ENCODE assay signal across 25 cellular contexts in genomic region chr3:178103140-178103539, GRCh38.
"Had no signal": no experiment of that assay in that cellular context is flagged by ENCODE, and none has a peak within 500 bp of the region (broad histone marks: within the 10 kb centered on the region; RNA-seq: fewer than 3 reads in every experiment).

No MANE protein-coding gene starts in this region.

- H3K36me3 ChIP-seq: breast epithelium, colonic mucosa, gastroesophageal sphincter, right lobe of liver, uterus had no signal

- H3K4me2 ChIP-seq: hepatocyte had no signal

- H3K9me3 Mint-ChIP-seq: naive thymus-derived CD8-positive, alpha-beta T cell; stimulated activated effector memory CD8-positive, alpha-beta T cell treated with anti-CD3 and anti-CD28 coated beads, Interleukin-12 subunit alpha, Interleukin-12 subunit beta, amount 100 ng/mL, for 72 hours; stimulated activated naive CD8-positive, alpha-beta T cell treated with anti-CD3 and anti-CD28 coated beads, Interleukin-15, amount 100 ng/mL, for 72 hours; type B pancreatic cell had no signal

- H3K27me3 Mint-ChIP-seq: activated CD4-positive, alpha-beta T cell treated with anti-CD3 and anti-CD28 coated beads for 36 hours; progenitor cell of endocrine pancreas; stimulated activated naive CD8-positive, alpha-beta T cell treated with anti-CD3 and anti-CD28 coated beads, Interleukin-15, amount 100 ng/mL, for 72 hours; type B pancreatic cell had no signal

- H3K27me3 ChIP-seq: breast epithelium, colonic mucosa, gastroesophageal sphincter, hepatocyte, right lobe of liver, uterus had no signal

- H3K4me1 ChIP-seq: breast epithelium, colonic mucosa, right lobe of liver, uterus had no signal

- H3K4me1 Mint-ChIP-seq: activated CD4-positive, alpha-beta T cell treated with anti-CD3 and anti-CD28 coated beads for 36 hours; naive thymus-derived CD8-positive, alpha-beta T cell; stimulated activated effector memory CD8-positive, alpha-beta T cell treated with anti-CD3 and anti-CD28 coated beads, Interleukin-12 subunit alpha, Interleukin-12 subunit beta, amount 100 ng/mL, for 72 hours; stimulated activated naive CD8-positive, alpha-beta T cell treated with anti-CD3 and anti-CD28 coated beads, Interleukin-15, amount 100 ng/mL, for 72 hours had no signal

- ATAC-seq: activated CD4-positive, alpha-beta T cell treated with anti-CD3 and anti-CD28 coated beads for 36 hours; gastroesophageal sphincter; left cardiac atrium; naive thymus-derived CD8-positive, alpha-beta T cell; right lobe of liver; stimulated activated effector memory CD8-positive, alpha-beta T cell treated with anti-CD3 and anti-CD28 coated beads, Interleukin-12 subunit alpha, Interleukin-12 subunit beta, amount 100 ng/mL, for 72 hours; stimulated activated naive CD8-positive, alpha-beta T cell treated with anti-CD3 and anti-CD28 coated beads, Interleukin-15, amount 100 ng/mL, for 72 hours had no signal

- H3K79me2 ChIP-seq: hepatocyte had no signal

- H3K4me3 Mint-ChIP-seq: activated CD4-positive, alpha-beta T cell treated with anti-CD3 and anti-CD28 coated beads for 36 hours; naive thymus-derived CD8-positive, alpha-beta T cell; stimulated activated effector memory CD8-positive, alpha-beta T cell treated with anti-CD3 and anti-CD28 coated beads, Interleukin-12 subunit alpha, Interleukin-12 subunit beta, amount 100 ng/mL, for 72 hours; stimulated activated naive CD8-positive, alpha-beta T cell treated with anti-CD3 and anti-CD28 coated beads, Interleukin-15, amount 100 ng/mL, for 72 hours; type B pancreatic cell had no signal

- H3K4me3 ChIP-seq: breast epithelium, colonic mucosa, gastroesophageal sphincter, hepatocyte, right lobe of liver, skin epidermis, uterus had no signal

- DNase-seq: activated CD4-positive, alpha-beta T cell treated with anti-CD3 and anti-CD28 coated beads for 36 hours; activated CD4-positive, alpha-beta T cell treated with anti-CD3 and anti-CD28 coated beads, Interleukin-2, amount 50 U/mL, for 4 hours; activated CD4-positive, CD25-positive, alpha-beta regulatory T cell; activated gamma-delta T cell treated with Interleukin-2 at 50 U/mL for 16 hours; activated naive CD4-positive, alpha-beta T cell treated with anti-CD3 and anti-CD28 coated beads, Interleukin-2, amount 50 U/mL, for 16 hours; amniotic stem cell; central memory CD4-positive, alpha-beta T cell; colonic mucosa; effector CD8-positive, alpha-beta T cell; left cardiac atrium; mammary epithelial cell; midbrain; naive thymus-derived CD8-positive, alpha-beta T cell; right lobe of liver; stimulated activated CD4-positive, alpha-beta T cell treated with anti-CD3 and anti-CD28 coated beads, Interleukin-4, amount 100 ng/mL, for 24 hours; stimulated activated naive CD8-positive, alpha-beta T cell treated with anti-CD3 and anti-CD28 coated beads, Interleukin-15, amount 100 ng/mL, for 72 hours; substantia nigra; uterus had no signal

- H3K27ac ChIP-seq: breast epithelium, colonic mucosa, hepatocyte, right lobe of liver, skin epidermis, uterus had no signal

- H2AFZ ChIP-seq: hepatocyte had no signal

- H3K9me3 ChIP-seq: breast epithelium, colonic mucosa, gastroesophageal sphincter, right lobe of liver, uterus had no signal

- H3K27ac Mint-ChIP-seq: activated CD4-positive, alpha-beta T cell treated with anti-CD3 and anti-CD28 coated beads for 36 hours; naive thymus-derived CD8-positive, alpha-beta T cell; progenitor cell of endocrine pancreas; stimulated activated effector memory CD8-positive, alpha-beta T cell treated with anti-CD3 and anti-CD28 coated beads, Interleukin-12 subunit alpha, Interleukin-12 subunit beta, amount 100 ng/mL, for 72 hours; stimulated activated naive CD8-positive, alpha-beta T cell treated with anti-CD3 and anti-CD28 coated beads, Interleukin-15, amount 100 ng/mL, for 72 hours; type B pancreatic cell had no signal

- H3K36me3 Mint-ChIP-seq: naive thymus-derived CD8-positive, alpha-beta T cell; stimulated activated effector memory CD8-positive, alpha-beta T cell treated with anti-CD3 and anti-CD28 coated beads, Interleukin-12 subunit alpha, Interleukin-12 subunit beta, amount 100 ng/mL, for 72 hours; type B pancreatic cell had no signal
